ENCODE assay signal across 14 cellular contexts in genomic region chr1:209434066-209434465, GRCh38.
DNase-seq lines count a peak whose midpoint lies in the region; ATAC-seq and TF ChIP-seq lines count a peak whose summit lies in the region.
"Had no signal": no experiment of that assay in that cellular context is flagged by ENCODE, and none has a peak within 500 bp of the region (broad histone marks: within the 10 kb centered on the region; RNA-seq: fewer than 3 reads in every experiment).

No MANE protein-coding gene starts in this region.

- WGBS in HUES64: 86% methylated on average over 1 of the region's 1 CpG

- H3K4me1 ChIP-seq in HUES64 (ENCODE audit: insufficient read depth, low read length): peaks cover 65% of the 10 kb centered on the region
- H3K4me1 ChIP-seq in breast epithelium: peaks cover 3 to 8% of the 10 kb centered on the region in 2 donors
- H3K4me1 ChIP-seq: ascending aorta, stomach had no signal

- no peak for ATAC-seq in HG03342 (IDR thresholded peaks at IDR 0.05; ENCODE audit: unreplicated experiment)
- ATAC-seq: left lobe of liver, Right ventricle myocardium inferior had no signal

- TF ChIP-seq CTCF in breast epithelium (IDR thresholded peaks at IDR 0.05): no peak

- peak overlapping the region; percentile 93 for H3K27ac ChIP-seq in HUES64 (ENCODE audit: low read depth, low read length)
- H3K27ac ChIP-seq in breast epithelium: peak overlapping the region; percentile 75 to 92
- H3K27ac ChIP-seq: ascending aorta, stomach had no signal

- H3K4me3 ChIP-seq in HUES64 (ENCODE audit: low read length): no peak overlapping the region
- H3K4me3 ChIP-seq in breast epithelium: peak overlapping the region in 1 of 3 donors; percentile 74
- H3K4me3 ChIP-seq: ascending aorta, stomach had no signal

- DNase-seq in A172 (ENCODE audit: low spot score) (peak; percentile 58), breast epithelium (ENCODE audit: low spot score in 2 of 2) (no peak), islet precursor cell (peak; percentile 76), HPDE6-E6E7 (ENCODE audit: extremely low spot score) (no peak), NCI-H1105 (lab: John Stamatoyannopoulos, UW) (no peak), DMS79 treated with DMSO at 0.1 percent for 48 hours (lab: John Stamatoyannopoulos, UW) (no peak)
- DNase-seq: NCI-H2081; stimulated activated CD4-positive, alpha-beta T cell treated with anti-CD3 and anti-CD28 coated beads, Interleukin-4, amount 100 ng/mL, for 24 hours; stomach had no signal

- H3K9me3 ChIP-seq in HUES64 (ENCODE audit: insufficient read depth, low read depth, low read length) (no peaks in the 10 kb centered on the region), breast epithelium (no peaks in the 10 kb centered on the region)
- H3K9me3 ChIP-seq: ascending aorta, stomach had no signal

- H3K36me3 ChIP-seq in HUES64 (ENCODE audit: insufficient read depth, low read length): peaks cover 18% of the 10 kb centered on the region
- no peaks in the 10 kb centered on the region for H3K36me3 ChIP-seq in breast epithelium
- H3K36me3 ChIP-seq: ascending aorta, stomach had no signal

- no peak for TF ChIP-seq POLR2A in breast epithelium (IDR thresholded peaks at IDR 0.05)

- no peaks in the 10 kb centered on the region for H3K27me3 ChIP-seq in HUES64 (ENCODE audit: insufficient read depth, low read length)
- H3K27me3 ChIP-seq in breast epithelium: no peaks in the 10 kb centered on the region
- H3K27me3 ChIP-seq: ascending aorta had no signal

- H3K9ac ChIP-seq in HUES64 (ENCODE audit: low read depth, low read length): peak overlapping the region; percentile 38; the same call in 1 of the 2 replicates

- intact Hi-C loops in breast epithelium (cut with DNase I; ENCODE audit: low total_unique reads): no loop called here

Comparison
In these comparisons a context has a peak if more than half of its experiments do, and no peak if none do; other contexts are left out.
1. DNase-seq: peak in A172 (single experiment) and islet precursor cell (single experiment); none in breast epithelium (0 of 2), HPDE6-E6E7 (single experiment), NCI-H1105 (single experiment) and DMS79 treated with DMSO at 0.1 percent for 48 hours (single experiment).